Comparison of ENCODE assay signal across 21 cellular contexts in the genomic region with DNA sequence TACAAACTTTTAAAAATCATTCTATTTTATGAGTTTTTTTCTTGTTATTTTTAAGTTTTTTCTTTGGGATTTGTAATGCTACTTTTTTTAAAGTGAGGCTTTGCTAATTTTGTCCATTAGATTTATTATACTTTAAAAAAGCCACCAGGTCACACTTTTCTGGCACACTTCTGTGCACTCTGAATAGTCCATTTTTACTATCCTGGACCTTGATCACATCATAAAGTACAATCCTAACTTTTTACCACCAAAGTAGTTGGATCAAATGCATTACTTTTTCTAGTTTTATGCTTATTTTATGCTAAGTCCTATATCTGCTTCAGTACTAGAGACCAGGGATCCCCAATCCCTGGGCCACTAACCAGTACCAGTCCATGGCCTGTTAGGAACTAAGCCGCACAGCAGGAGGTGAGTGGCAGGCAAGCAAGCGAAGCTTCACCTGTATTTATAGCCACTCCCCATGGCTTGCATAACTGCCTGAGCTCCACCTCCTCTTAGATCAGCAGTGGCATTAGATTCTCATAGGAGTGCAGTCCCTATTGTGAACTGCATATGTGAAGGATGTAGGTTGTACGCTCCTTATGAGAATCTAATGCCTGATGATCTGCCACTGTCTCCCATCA. TPM values are rescaled to one million over a fixed set of nuclear protein-coding genes. Genes with fewer than 3 reads are reported as not detected.
"Had no signal": no experiment of that assay in that cellular context is flagged by ENCODE, and none has a peak within 500 bp of the region (broad histone marks: within the 10 kb centered on the region; RNA-seq: fewer than 3 reads in every experiment).

No MANE protein-coding gene starts in this region.

- ATAC-seq: activated T-cell treated with anti-CD3 and anti-CD28 coated beads, Interleukin-2, amount 50 U/mL, for 72 hours; stimulated activated effector memory CD8-positive, alpha-beta T cell treated with anti-CD3 and anti-CD28 coated beads, Interleukin-12 subunit alpha, Interleukin-12 subunit beta, amount 100 ng/mL, for 72 hours had no signal

- H3K4me1 ChIP-seq: sigmoid colon, vagina had no signal

- DNase-seq: activated CD4-positive, alpha-beta T cell treated with anti-CD3 and anti-CD28 coated beads, Interleukin-2, amount 10 ng/mL, durations not matched to agents 7 days and 5 days; activated CD8-positive, alpha-beta memory T cell treated with anti-CD3 and anti-CD28 coated beads, Interleukin-2, amount 50 U/mL, for 48 hours; activated gamma-delta T cell; activated naive CD8-positive, alpha-beta T cell treated with anti-CD3 and anti-CD28 coated beads for 36 hours; activated T-cell treated with anti-CD3 and anti-CD28 coated beads, Interleukin-2, amount 50 U/mL, for 72 hours; amygdala; effector CD8-positive, alpha-beta T cell; foreskin melanocyte; kidney glomerular epithelial cell; midbrain; sigmoid colon; stimulated activated CD4-positive, alpha-beta T cell treated with anti-CD3 and anti-CD28 coated beads, Interleukin-1b, Interleukin-23, amount 100 ng/mL, for 48 hours; T-helper 9 cell had no signal

- H3K4me3 Mint-ChIP-seq: activated CD4-positive, alpha-beta T cell treated with anti-CD3 and anti-CD28 coated beads, Interleukin-2, amount 10 ng/mL, durations not matched to agents 7 days and 5 days; activated naive CD8-positive, alpha-beta T cell treated with anti-CD3 and anti-CD28 coated beads for 36 hours; activated T-cell treated with anti-CD3 and anti-CD28 coated beads, Interleukin-2, amount 50 U/mL, for 72 hours; brain; central memory CD8-positive, alpha-beta T cell; neural crest cell; stimulated activated effector memory CD8-positive, alpha-beta T cell treated with anti-CD3 and anti-CD28 coated beads, Interleukin-12 subunit alpha, Interleukin-12 subunit beta, amount 100 ng/mL, for 72 hours had no signal

- H3K36me3 ChIP-seq: sigmoid colon, vagina had no signal

- H3K27ac ChIP-seq: sigmoid colon, vagina had no signal

- FAIRE-seq: endothelial cell of umbilical vein had no signal

- H3K4me1 Mint-ChIP-seq: activated CD4-positive, alpha-beta T cell treated with anti-CD3 and anti-CD28 coated beads, Interleukin-2, amount 10 ng/mL, durations not matched to agents 7 days and 5 days; activated naive CD8-positive, alpha-beta T cell treated with anti-CD3 and anti-CD28 coated beads for 36 hours; brain; central memory CD8-positive, alpha-beta T cell; neural crest cell; stimulated activated effector memory CD8-positive, alpha-beta T cell treated with anti-CD3 and anti-CD28 coated beads, Interleukin-12 subunit alpha, Interleukin-12 subunit beta, amount 100 ng/mL, for 72 hours had no signal

- H3K36me3 Mint-ChIP-seq: stimulated activated effector memory CD8-positive, alpha-beta T cell treated with anti-CD3 and anti-CD28 coated beads, Interleukin-12 subunit alpha, Interleukin-12 subunit beta, amount 100 ng/mL, for 72 hours had no signal

- H3K4me3 ChIP-seq: lung, sigmoid colon, vagina had no signal

- H3K9me3 ChIP-seq: sigmoid colon, vagina had no signal

- H3K27me3 ChIP-seq: sigmoid colon, vagina had no signal

- H3K27ac Mint-ChIP-seq: activated CD4-positive, alpha-beta T cell treated with anti-CD3 and anti-CD28 coated beads, Interleukin-2, amount 10 ng/mL, durations not matched to agents 7 days and 5 days; activated naive CD8-positive, alpha-beta T cell treated with anti-CD3 and anti-CD28 coated beads for 36 hours; activated T-cell treated with anti-CD3 and anti-CD28 coated beads, Interleukin-2, amount 50 U/mL, for 72 hours; brain; stimulated activated effector memory CD8-positive, alpha-beta T cell treated with anti-CD3 and anti-CD28 coated beads, Interleukin-12 subunit alpha, Interleukin-12 subunit beta, amount 100 ng/mL, for 72 hours had no signal

- H3K27me3 Mint-ChIP-seq: activated naive CD8-positive, alpha-beta T cell treated with anti-CD3 and anti-CD28 coated beads for 36 hours had no signal

RNA-seq across cellular contexts. Expression of a gene that starts 16.0 kb away (rescaled TPM):
- total RNA-seq: activated CD4-positive, alpha-beta T cell treated with anti-CD3 and anti-CD28 coated beads, Interleukin-2, amount 10 ng/mL, durations not matched to agents 7 days and 5 days; activated naive CD8-positive, alpha-beta T cell treated with anti-CD3 and anti-CD28 coated beads for 36 hours; activated T-cell treated with anti-CD3 and anti-CD28 coated beads, Interleukin-2, amount 50 U/mL, for 72 hours; endothelial cell of umbilical vein; pulmonary artery endothelial cell had no signal
- polyA plus RNA-seq: endothelial cell of umbilical vein had no signal
